8 cellular contexts compared by ENCODE assay signal in genomic region chr11:110296226-110297081, GRCh38. TPM values are rescaled to one million over a fixed set of nuclear protein-coding genes. Genes with fewer than 3 reads are reported as not detected.
DNase-seq lines count a peak whose midpoint lies in the region; ATAC-seq and TF ChIP-seq lines count a peak whose summit lies in the region.

Gene RDX (minus strand): TSS chr11:110296614. CDS start chr11:110279692, 16,922 bp downstream.

- peaks cover 47% of the 10 kb centered on the region for H3K79me2 ChIP-seq in OCI-LY3 (ENCODE audit: low read length)

- H3K4me1 ChIP-seq in OCI-LY3 (ENCODE audit: low read length) (peaks cover 26% of the 10 kb centered on the region), mucosa of rectum (ENCODE audit: control insufficient read depth in 2 of 2, insufficient read depth in 2 of 2, low read length in 2 of 2) (peaks cover 3 to 8% of the 10 kb centered on the region in 2 donors)

- peak within 1 kb of the TSS; percentile 75 for H3K4me2 ChIP-seq in OCI-LY3 (ENCODE audit: low read length)

- peaks cover 51% of the 10 kb centered on the region for H3K4me1 Mint-ChIP-seq in activated T-cell treated with anti-CD3 and anti-CD28 coated beads, Interleukin-2, amount 50 U/mL, for 24 hours (ENCODE audit: low read depth)

- TF ChIP-seq CTCF in OCI-LY3 (IDR thresholded peaks at IDR 0.05; ENCODE audit: low read depth, low read length): no peak

- H3K36me3 ChIP-seq in OCI-LY3 (replicated peaks; ENCODE audit: low read depth, low read length) (no peaks in the 10 kb centered on the region), mucosa of rectum (ENCODE audit: control insufficient read depth in 2 of 2, insufficient read depth in 2 of 2, low read length in 2 of 2) (no peaks in the 10 kb centered on the region)

- H3K27ac ChIP-seq in OCI-LY3 (ENCODE audit: low read length) (peak within 1 kb of the TSS; percentile 63), mucosa of rectum (ENCODE audit: low read depth in 2 of 2, low read length in 2 of 2) (peak within 1 kb of the TSS; percentile 81 to 85)

- peak within 1 kb of the TSS; percentile 93 for H3K4me3 Mint-ChIP-seq in activated T-cell treated with anti-CD3 and anti-CD28 coated beads, Interleukin-2, amount 50 U/mL, for 24 hours

- H3K27me3 ChIP-seq in OCI-LY3 (ENCODE audit: low read depth, low read length) (no peaks in the 10 kb centered on the region), mucosa of rectum (ENCODE audit: control insufficient read depth in 2 of 2, insufficient read depth in 2 of 2, low read length in 2 of 2) (peaks cover 5 to 13% of the 10 kb centered on the region in 2 donors)

- H3K36me3 Mint-ChIP-seq in activated T-cell treated with anti-CD3 and anti-CD28 coated beads, Interleukin-2, amount 50 U/mL, for 24 hours (ENCODE audit: low read depth): peaks cover 28% of the 10 kb centered on the region

- H3K9ac ChIP-seq in OCI-LY3 (ENCODE audit: low read length): peak within 1 kb of the TSS; percentile 97
- H3K9ac ChIP-seq in mucosa of rectum (ENCODE audit: low read depth in 1 of 2, low read length in 2 of 2): peak within 1 kb of the TSS; percentile 75 to 83

- peak; percentile 64 for DNase-seq in COLO829 (ENCODE audit: low spot score)
- peak; percentile 78 for DNase-seq in activated T-cell treated with anti-CD3 and anti-CD28 coated beads, Interleukin-2, amount 50 U/mL, for 24 hours
- DNase-seq in stimulated activated CD8-positive, alpha-beta memory T cell treated with anti-CD3 and anti-CD28 coated beads, Interleukin-7, amount 100 ng/mL, for 48 hours (ENCODE audit: extremely low read depth in 1 of 2, low read depth in 1 of 2): peak; percentile 25 to 61

- H3K9me3 Mint-ChIP-seq in activated T-cell treated with anti-CD3 and anti-CD28 coated beads, Interleukin-2, amount 50 U/mL, for 24 hours: peaks cover 4% of the 10 kb centered on the region

- peaks cover 37% of the 10 kb centered on the region for H4K20me1 ChIP-seq in OCI-LY3 (ENCODE audit: insufficient read depth, low read length)

- peak within 1 kb of the TSS; percentile 91 for H3K27ac Mint-ChIP-seq in activated T-cell treated with anti-CD3 and anti-CD28 coated beads, Interleukin-2, amount 50 U/mL, for 24 hours

- peak within 1 kb of the TSS; percentile 33 for H2AFZ ChIP-seq in OCI-LY3 (ENCODE audit: low read depth, low read length)

- ATAC-seq in GM19438 (IDR thresholded peaks at IDR 0.05; ENCODE audit: low read depth, unreplicated experiment) (peak; percentile 77), HG03558 (IDR thresholded peaks at IDR 0.05; ENCODE audit: extremely low read depth, unreplicated experiment) (peak; percentile 57), esophagus mucosa (peak; percentile 79)

- H3K9me3 ChIP-seq in OCI-LY3 (ENCODE audit: insufficient read depth, low read length) (no peaks in the 10 kb centered on the region), mucosa of rectum (ENCODE audit: control insufficient read depth in 2 of 2, low read length in 2 of 2) (no peaks in the 10 kb centered on the region)

- no peaks in the 10 kb centered on the region for H3K27me3 Mint-ChIP-seq in activated T-cell treated with anti-CD3 and anti-CD28 coated beads, Interleukin-2, amount 50 U/mL, for 24 hours

- H3K4me3 ChIP-seq in OCI-LY3 (ENCODE audit: low read length) (peak within 1 kb of the TSS; percentile 97), mucosa of rectum (ENCODE audit: low read length in 2 of 2) (peak within 1 kb of the TSS; percentile 75 to 77)

RNA-seq across cellular contexts. Expression of gene RDX, which starts in this region (rescaled TPM):
- total RNA-seq in esophagus mucosa: 54.2 TPM

Comparison
In these comparisons a context has a peak if more than half of its experiments do, and no peak if none do; other contexts are left out.
1. Peak in every context shown above with its lines: DNase-seq, ATAC-seq, H3K4me3 ChIP-seq and H3K27ac ChIP-seq.